ENCODE assay signal across 1 cellular context in genomic region chr17:77342656-77342990, GRCh38.
TF ChIP-seq lines count a peak whose summit lies in the region.

No MANE protein-coding gene starts in this region.

TF ChIP-seq in HCT116, 20 proteins besides CTCF, POLR2A, EP300 and RAD21:
- TF ChIP-seq JUND (IDR thresholded peaks at IDR 0.05): 0 out of 2 replicates have a peak, but pooled peaks have one; percentile 14
